Comparison of ENCODE assay signal across 7 cellular contexts in the genomic region with DNA sequence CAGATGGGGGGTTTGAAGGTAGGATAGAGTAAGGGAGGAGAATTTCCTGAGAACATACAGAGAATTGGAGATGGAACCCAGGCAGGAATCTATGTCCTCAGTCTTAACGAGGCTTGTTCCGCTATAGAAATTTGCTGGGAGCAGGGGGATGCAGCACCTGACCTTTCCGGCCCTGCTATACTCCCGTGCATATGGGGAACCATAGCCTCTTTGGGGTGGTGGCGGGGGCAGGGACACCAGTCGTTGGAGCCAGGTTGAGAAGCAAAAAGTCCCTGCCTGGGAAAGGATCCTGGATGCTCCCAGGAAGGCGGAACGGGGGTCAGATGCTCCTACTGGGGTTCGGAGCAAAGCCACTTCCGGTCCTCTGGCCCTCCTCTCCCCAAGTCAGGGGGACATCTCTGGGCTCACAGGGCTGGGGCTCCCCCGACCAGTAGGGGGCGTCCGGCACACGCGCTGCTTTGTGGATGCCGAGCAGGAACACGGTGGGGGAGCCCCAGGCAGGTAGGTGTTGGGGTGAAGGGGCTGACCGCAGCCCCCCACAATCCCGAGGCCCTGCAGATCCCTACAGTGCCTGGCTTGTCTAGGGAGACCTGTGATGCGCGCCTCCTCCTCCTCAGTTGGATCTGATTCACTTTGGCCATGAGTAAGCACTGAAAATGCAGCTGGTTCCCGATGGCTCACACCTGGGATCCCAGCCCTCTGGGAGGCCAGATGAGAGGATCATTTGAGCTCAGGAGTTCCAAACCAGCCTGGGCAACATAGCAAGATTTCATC. TPM values are rescaled to one million over a fixed set of nuclear protein-coding genes. Genes with fewer than 3 reads are reported as not detected.
A peak's percentile ranks its signal among the peaks of the same experiment; 100 is the strongest.
DNase-seq lines count a peak whose midpoint lies in the region; ATAC-seq and TF ChIP-seq lines count a peak whose summit lies in the region.

No MANE protein-coding gene starts in this region.

- H3K4me1 Mint-ChIP-seq in stimulated activated naive CD8-positive, alpha-beta T cell treated with anti-CD3 and anti-CD28 coated beads, Interleukin-15, amount 100 ng/mL, for 72 hours: peaks cover 12% of the 10 kb centered on the region

- intact Hi-C loops in esophagus muscularis mucosa (cut with DNase I): no loop called here

- no peaks in the 10 kb centered on the region for H3K36me3 ChIP-seq in esophagus muscularis mucosa
- H3K36me3 ChIP-seq in neural cell (ENCODE audit: insufficient read depth, low read length): no peaks in the 10 kb centered on the region

- H3K4me2 ChIP-seq in neural cell (ENCODE audit: low read length): no peak overlapping the region

- H3K27ac ChIP-seq in esophagus muscularis mucosa (replicated peaks in 1 of 4) (peak overlapping the region in 1 of 4 donors; percentile 29), neural cell (ENCODE audit: low read length) (no peak overlapping the region)

- peak overlapping the region in 1 of 4 donors; percentile 17 for H3K4me3 ChIP-seq in esophagus muscularis mucosa
- H3K4me3 ChIP-seq in neural cell (ENCODE audit: low read length): no peak overlapping the region

- H3K27me3 ChIP-seq in esophagus muscularis mucosa: peaks cover 0 to 7% (median 0%) of the 10 kb centered on the region in 4 donors
- no peaks in the 10 kb centered on the region for H3K27me3 ChIP-seq in neural cell (ENCODE audit: insufficient read depth, low read depth, low read length)

- 19% methylated on average over 15 of the region's 22 CpGs for WGBS in esophagus muscularis mucosa

- H3K9me3 ChIP-seq in esophagus muscularis mucosa (no peaks in the 10 kb centered on the region), neural cell (ENCODE audit: low read length) (no peaks in the 10 kb centered on the region)

- H4K20me1 ChIP-seq in neural cell (ENCODE audit: insufficient read depth): no peaks in the 10 kb centered on the region

- TF ChIP-seq EP300 in esophagus muscularis mucosa (IDR thresholded peaks at IDR 0.05): no peak
- no peak for TF ChIP-seq EP300 in neural cell (conservative IDR thresholded peaks at IDR 0.05; ENCODE audit: poor library complexity, severe bottlenecking)

- H3K27ac Mint-ChIP-seq in stimulated activated naive CD8-positive, alpha-beta T cell treated with anti-CD3 and anti-CD28 coated beads, Interleukin-15, amount 100 ng/mL, for 72 hours: peak overlapping the region in 1 of 2 donors; percentile 80

- no peaks in the 10 kb centered on the region for H3K9me2 ChIP-seq in neural cell (ENCODE audit: insufficient read depth, low read length)

- H3F3A ChIP-seq in neural cell (ENCODE audit: insufficient read depth, low read length, poor library complexity, severe bottlenecking): no peaks in the 10 kb centered on the region

- H3K4me1 ChIP-seq in esophagus muscularis mucosa: peaks cover 23 to 47% (median 35%) of the 10 kb centered on the region in 4 donors

- H3K9ac ChIP-seq in neural cell (ENCODE audit: low read length): no peak overlapping the region

- no peak overlapping the region for H2AFZ ChIP-seq in neural cell (ENCODE audit: low read depth, low read length)

- no peaks in the 10 kb centered on the region for H3K9me3 Mint-ChIP-seq in stimulated activated naive CD8-positive, alpha-beta T cell treated with anti-CD3 and anti-CD28 coated beads, Interleukin-15, amount 100 ng/mL, for 72 hours

- H3K4me3 Mint-ChIP-seq in stimulated activated naive CD8-positive, alpha-beta T cell treated with anti-CD3 and anti-CD28 coated beads, Interleukin-15, amount 100 ng/mL, for 72 hours: peak overlapping the region; percentile 34 to 37

- peak; percentile 76 for TF ChIP-seq RAD21 in neural cell (conservative IDR thresholded peaks at IDR 0.05)

- ATAC-seq in HG02642 (IDR thresholded peaks at IDR 0.05; ENCODE audit: poor library complexity, unreplicated experiment): peak; percentile 76
- ATAC-seq in stimulated activated naive CD8-positive, alpha-beta T cell treated with anti-CD3 and anti-CD28 coated beads, Interleukin-15, amount 100 ng/mL, for 72 hours: peak; percentile 96

- peaks cover 31% of the 10 kb centered on the region for H3K27me3 Mint-ChIP-seq in stimulated activated naive CD8-positive, alpha-beta T cell treated with anti-CD3 and anti-CD28 coated beads, Interleukin-15, amount 100 ng/mL, for 72 hours

- peak; percentile 7 for TF ChIP-seq CTCF in GM12801 (IDR thresholded peaks at IDR 0.05; ENCODE audit: extremely low read depth, insufficient read length)
- peak in 2 of 3 experiments; percentile 92 to 95 for TF ChIP-seq CTCF in esophagus muscularis mucosa (IDR thresholded peaks at IDR 0.05)
- peak; percentile 80 for TF ChIP-seq CTCF in neural cell (IDR thresholded peaks at IDR 0.05; ENCODE audit: poor library complexity, severe bottlenecking)

- no peak for TF ChIP-seq POLR2A in esophagus muscularis mucosa (IDR thresholded peaks at IDR 0.05; ENCODE audit: low read depth)

- peak; percentile 19 to 24 for DNase-seq in NOMO-1 (lab: John Stamatoyannopoulos, UW; ENCODE audit: unreplicated experiment in 2 of 2)
- peak; percentile 73 for DNase-seq in activated T-cell treated with anti-CD3 and anti-CD28 coated beads for 24 hours (ENCODE audit: low read depth)
- DNase-seq in esophagus muscularis mucosa (ENCODE audit: extremely low spot score): no peak
- DNase-seq in stimulated activated naive CD8-positive, alpha-beta T cell treated with anti-CD3 and anti-CD28 coated beads, Interleukin-15, amount 100 ng/mL, for 72 hours: peak; percentile 77

- H3K79me2 ChIP-seq in neural cell (replicated peaks; ENCODE audit: insufficient read depth, low read length): no peaks in the 10 kb centered on the region

TF ChIP-seq in neural cell, 6 proteins besides CTCF, POLR2A, EP300 and RAD21:
- TF ChIP-seq EZH2 (IDR thresholded peaks at IDR 0.05; ENCODE audit: borderline replicate concordance, insufficient read depth, low read length, poor library complexity, severe bottlenecking) (no peak), SMC3 (conservative IDR thresholded peaks at IDR 0.05; ENCODE audit: poor library complexity) (peak; percentile 76)

RNA-seq across cellular contexts. Expression of a gene that starts 15.5 kb away (rescaled TPM):
- total RNA-seq in esophagus muscularis mucosa: 1 to 10 TPM; 2.8 to 4.6 (median 3.7) TPM
- 4.4 and 6.3 TPM in 2 replicates for polyA plus RNA-seq in neural cell
- 6.8 and 11.2 TPM in 2 replicates for polyA minus RNA-seq in neural cell

RNA-seq across cellular contexts. Expression of a gene that starts 27.5 kb away (rescaled TPM):
- 10 to 100 TPM; 10.8 to 32.6 (median 14.9) TPM for total RNA-seq in esophagus muscularis mucosa
- polyA plus RNA-seq in neural cell: 2.6 and 3.2 TPM in 2 replicates
- 5.9 and 7.8 TPM in 2 replicates for polyA minus RNA-seq in neural cell

RNA-seq across cellular contexts. Expression of a gene that starts 46.5 kb away (rescaled TPM):
- 1 to 10 TPM in 3 of 4 donors, under 1 TPM in 1; 0.83 to 2.2 (median 1.5) TPM for total RNA-seq in esophagus muscularis mucosa
- not detected in 2 replicates for polyA plus RNA-seq in neural cell
- polyA minus RNA-seq in neural cell: not detected in 2 replicates

Comparison
In these comparisons a context has a peak if more than half of its experiments do, and no peak if none do; other contexts are left out.
1. CTCF ChIP-seq: peak in every context shown above with its lines; median percentile 94 in esophagus muscularis mucosa; 80 in neural cell; 7 in GM12801.